Comparison of ENCODE assay signal across 17 cellular contexts in genomic region chr14:104591031-104591430, GRCh38. TPM values are rescaled to one million over a fixed set of nuclear protein-coding genes. Genes with fewer than 3 reads are reported as not detected.
DNase-seq lines count a peak whose midpoint lies in the region; ATAC-seq, FAIRE-seq and TF ChIP-seq lines count a peak whose summit lies in the region.
"Had no signal": no experiment of that assay in that cellular context is flagged by ENCODE, and none has a peak within 500 bp of the region (broad histone marks: within the 10 kb centered on the region; RNA-seq: fewer than 3 reads in every experiment).

No MANE protein-coding gene starts in this region.

- no peak for TF ChIP-seq EP300 in SK-N-SH (IDR thresholded peaks at IDR 0.05; ENCODE audit: borderline replicate concordance in 1 of 2, low read depth in 1 of 2, low read length in 1 of 2)

- peak overlapping the region in 1 of 2 experiments; percentile 40; a peak in 1 of 4 replicates for H3K27ac ChIP-seq in SK-N-SH (ENCODE audit: low read depth in 2 of 2, low read length in 1 of 2)
- no peak overlapping the region for H3K27ac ChIP-seq in ACC112 (ENCODE audit: low read depth, low read length)
- no peak overlapping the region for H3K27ac ChIP-seq in PC-3 (ENCODE audit: low read length)
- H3K27ac ChIP-seq in kidney (ENCODE audit: low read depth in 2 of 2, low read length in 2 of 2), result no peak overlapping the region
- no peak overlapping the region for H3K27ac ChIP-seq in prostate gland
- H3K27ac ChIP-seq: C4-2B had no signal

- peak overlapping the region; percentile 57; the same call in 1 of the 2 replicates for H3K4me2 ChIP-seq in SK-N-SH
- H3K4me2 ChIP-seq in PC-3 (ENCODE audit: low read length), result 0 out of 2 replicates have a peak overlapping the region, but pooled peaks have one; percentile 15

- H3K4me3 ChIP-seq in SK-N-SH (ENCODE audit: low read depth in 2 of 2, low read length in 1 of 2) (no peak overlapping the region), ACC112 (ENCODE audit: low read depth, low read length) (peak overlapping the region; percentile 74; the same call in 1 of the 2 replicates), PC-3 (ENCODE audit: low read length) (no peak overlapping the region), kidney (ENCODE audit: low read length in 2 of 2) (no peak overlapping the region), prostate gland (no peak overlapping the region)

- no peaks in the 10 kb centered on the region for H3F3A ChIP-seq in SK-N-SH (replicated peaks; ENCODE audit: insufficient read depth)
- H3F3A ChIP-seq in PC-3 (ENCODE audit: low read length, unreplicated experiment), result no peaks in the 10 kb centered on the region

- TF ChIP-seq CTCF in SK-N-SH (IDR thresholded peaks at IDR 0.05) (no peak), PC-3 (conservative IDR thresholded peaks at IDR 0.05; ENCODE audit: low read depth, low read length) (no peak), kidney (IDR thresholded peaks at IDR 0.05; ENCODE audit: borderline replicate concordance, extremely low read depth, insufficient read depth) (no peak), prostate gland (IDR thresholded peaks at IDR 0.05) (no peak)

- TF ChIP-seq RAD21 in SK-N-SH (IDR thresholded peaks at IDR 0.05; ENCODE audit: low read length), result no peak

- no peaks in the 10 kb centered on the region for H3K27me3 ChIP-seq in SK-N-SH (ENCODE audit: insufficient read depth)
- H3K27me3 ChIP-seq in ACC112 (ENCODE audit: insufficient read depth, low read length), result peaks cover 4% of the 10 kb centered on the region
- peaks cover 26% of the 10 kb centered on the region for H3K27me3 ChIP-seq in PC-3 (ENCODE audit: low read length)
- no peaks in the 10 kb centered on the region for H3K27me3 ChIP-seq in prostate gland (replicated peaks; ENCODE audit: insufficient read depth)

- no peak for TF ChIP-seq POLR2A in prostate gland (IDR thresholded peaks at IDR 0.05)

- 31% methylated on average over 3 of the region's 7 CpGs for WGBS in SK-N-SH (ENCODE audit: low lambda C conversion rate)
- 75% methylated on average over 7 of the region's 7 CpGs for WGBS in prostate gland

- ATAC-seq in SK-N-SH treated with all-trans-retinoic acid at 6 μM for 48 hours, result no peak
- ATAC-seq in PC-3, result no peak

- no peaks in the 10 kb centered on the region for H3K79me2 ChIP-seq in SK-N-SH (ENCODE audit: insufficient read depth)
- H3K79me2 ChIP-seq in ACC112 (ENCODE audit: control insufficient read depth, insufficient read depth, low read length, unreplicated experiment), result no peaks in the 10 kb centered on the region
- H3K79me2 ChIP-seq in PC-3 (ENCODE audit: low read length), result no peaks in the 10 kb centered on the region

- H3K9ac ChIP-seq in SK-N-SH, result no peak overlapping the region
- no peak overlapping the region for H3K9ac ChIP-seq in PC-3 (ENCODE audit: low read length)
- no peak overlapping the region for H3K9ac ChIP-seq in kidney (ENCODE audit: low read length in 2 of 2)

- H3K9me3 ChIP-seq in SK-N-SH (no peaks in the 10 kb centered on the region), PC-3 (ENCODE audit: low read length) (no peaks in the 10 kb centered on the region), kidney (ENCODE audit: control insufficient read depth in 1 of 2, low read length in 2 of 2) (no peaks in the 10 kb centered on the region), prostate gland (no peaks in the 10 kb centered on the region)

- CTCF ChIA-PET in SK-N-SH (lab: Yijun Ruan, JAX) (interaction anchor here (0.7 to 1.8 kb wide), 5 partner anchors 9 to 49 kb away, joined by 3 to 7 read pairs (median 4); partner anchors contain the start of gene C14orf180), PC-3 (lab: Charles Lee) (no interaction called here)

- no peak for FAIRE-seq in kidney (lab: Jason Lieb, UNC)
- FAIRE-seq: G401.6, GM12891 had no signal

- H2AFZ ChIP-seq in SK-N-SH (ENCODE audit: low read depth), result no peak overlapping the region
- peak overlapping the region; percentile 78 for H2AFZ ChIP-seq in ACC112 (ENCODE audit: low read length, unreplicated experiment)
- H2AFZ ChIP-seq in PC-3 (ENCODE audit: low read length), result no peak overlapping the region

- POLR2A ChIA-PET in SK-N-SH (lab: Yijun Ruan, JAX), result interaction anchor here (1.5 kb wide), 1 partner anchor 10 kb away, joined by 4 read pairs; no protein-coding TSS in a partner anchor
- POLR2A ChIA-PET in PC-3 (lab: Charles Lee; ENCODE audit: unreplicated experiment), result no interaction called here

- H3K9me2 ChIP-seq in SK-N-SH, result no peaks in the 10 kb centered on the region
- H3K9me2 ChIP-seq in PC-3 (replicated peaks; ENCODE audit: low read length), result no peaks in the 10 kb centered on the region

- intact Hi-C loops in PC-3 (cut with micrococcal nuclease) (no loop called here), kidney (cut with DNase I) (no loop called here), prostate gland (cut with DNase I) (no loop called here)

- H4K20me1 ChIP-seq in SK-N-SH (ENCODE audit: insufficient read depth) (no peaks in the 10 kb centered on the region), PC-3 (ENCODE audit: low read length) (no peaks in the 10 kb centered on the region)

- no TSS peak for BruUV-seq in PC-3 (replicated peaks; lab: Mats Ljungman, UMichigan)

- H3K36me3 ChIP-seq in SK-N-SH (replicated peaks in 1 of 2; ENCODE audit: control insufficient read depth in 1 of 2, insufficient read depth in 2 of 2, low read length in 1 of 2) (no peaks in the 10 kb centered on the region), ACC112 (ENCODE audit: insufficient read depth, low read length) (no peaks in the 10 kb centered on the region), PC-3 (ENCODE audit: low read depth, low read length) (no peaks in the 10 kb centered on the region), kidney (ENCODE audit: control insufficient read depth in 1 of 2, insufficient read depth in 2 of 2, low read length in 2 of 2) (no peaks in the 10 kb centered on the region), prostate gland (no peaks in the 10 kb centered on the region)

- peaks cover 0 to 88% of the 10 kb centered on the region in 2 experiments; a peak in 1 of 4 replicates for H3K4me1 ChIP-seq in SK-N-SH (ENCODE audit: control insufficient read depth in 1 of 2, insufficient read depth in 2 of 2, low read depth in 1 of 2, low read length in 1 of 2)
- H3K4me1 ChIP-seq in ACC112 (ENCODE audit: control insufficient read depth, insufficient read depth, low read length, unreplicated experiment), result peaks cover 5% of the 10 kb centered on the region
- no peaks in the 10 kb centered on the region for H3K4me1 ChIP-seq in PC-3 (ENCODE audit: insufficient read depth, low read length)
- H3K4me1 ChIP-seq in kidney (ENCODE audit: control insufficient read depth in 1 of 2, insufficient read depth in 1 of 2, low read depth in 1 of 2, low read length in 2 of 2), result peaks cover 0 to 2% of the 10 kb centered on the region in 2 donors
- no peaks in the 10 kb centered on the region for H3K4me1 ChIP-seq in prostate gland (replicated peaks)

- DNase-seq in SK-N-SH (no peak), PC-3 (no peak), kidney (peak; percentile 60), amygdala (lab: John Stamatoyannopoulos, UW) (no peak), prostate gland (ENCODE audit: low spot score) (no peak)
- DNase-seq: 8988T; ACHN; CD4-positive, alpha-beta memory T cell; DMS79; GOT3; H9 had no signal

TF ChIP-seq in SK-N-SH, 30 proteins besides CTCF, POLR2A, EP300 and RAD21 (continues in another document):
- TF ChIP-seq ZBTB33 (IDR thresholded peaks at IDR 0.05; ENCODE audit: borderline replicate concordance, low read depth) (no peak), FOXJ3 (CRISPR knock-in tag; IDR thresholded peaks at IDR 0.05) (no peak)

TF ChIP-seq in SK-N-SH treated with all-trans-retinoic acid at 6 μM for 48 hours, 23 proteins besides CTCF, POLR2A, EP300 and RAD21 (continues in another document):
- TF ChIP-seq CSRNP3 (CRISPR knock-in tag; IDR thresholded peaks at IDR 0.05) (no peak), RARB (CRISPR knock-in tag; IDR thresholded peaks at IDR 0.05) (no peak)

RNA-seq across cellular contexts. Expression of gene C14orf180, which starts 11.5 kb away (rescaled TPM):
- polyA plus RNA-seq in SK-N-SH (2012; rRNA removed) (0.05 TPM in 1 of 2 replicates, not detected in the other), kidney (ENCODE audit: insufficient read depth, low read depth, low replicate concordance) (3.1 TPM)
- 0.01 TPM in 1 of 2 replicates, not detected in the other for polyA plus RNA-seq in SK-N-SH (2012; cell fraction: cytosol; rRNA removed)
- 0.04 and 0.06 TPM in 2 replicates for polyA plus RNA-seq in SK-N-SH (2012; cell fraction: nucleus; rRNA removed)
- total RNA-seq in PC-3 (2014; rRNA removed) (not detected in 2 replicates), kidney (2.1 TPM), prostate gland (under 1 TPM in 1 of 2 donors, not detected in 1; 0.32 TPM)
- total RNA-seq: CD4-positive, alpha-beta memory T cell; H9 had no signal
- polyA plus RNA-seq: CD4-positive, alpha-beta memory T cell had no signal

RNA-seq across cellular contexts. Expression of gene TMEM179, which starts 13.5 kb away (rescaled TPM):
- 1.1 and 1.7 TPM in 2 replicates for polyA plus RNA-seq in SK-N-SH (2012; rRNA removed)
- 1.5 and 1.8 TPM in 2 replicates for polyA plus RNA-seq in SK-N-SH (2012; cell fraction: cytosol; rRNA removed)
- polyA plus RNA-seq in SK-N-SH (2012; cell fraction: nucleus; rRNA removed), result 1.7 and 2.9 TPM in 2 replicates
- not detected in 2 replicates for total RNA-seq in PC-3 (2014; rRNA removed)
- 0.50 TPM for total RNA-seq in kidney
- polyA plus RNA-seq in kidney (ENCODE audit: insufficient read depth, low read depth, low replicate concordance), result 0.67 TPM
- 1 to 10 TPM; 1.4 to 6.0 TPM for total RNA-seq in prostate gland
- total RNA-seq: CD4-positive, alpha-beta memory T cell; HT-29 had no signal
- polyA plus RNA-seq: CD4-positive, alpha-beta memory T cell had no signal
